17 cellular contexts compared by ENCODE assay signal in genomic region chr13:64130600-64130999, GRCh38.
"Had no signal": no experiment of that assay in that cellular context is flagged by ENCODE, and none has a peak within 500 bp of the region (broad histone marks: within the 10 kb centered on the region; RNA-seq: fewer than 3 reads in every experiment).

No MANE protein-coding gene starts in this region.

- H3K27me3 ChIP-seq: transverse colon had no signal

- DNase-seq: activated CD4-positive, alpha-beta T cell treated with anti-CD3 and anti-CD28 coated beads, Interleukin-2, amount 50 U/mL, for 1 hour; activated CD4-positive, CD25-positive, alpha-beta regulatory T cell; activated T-cell treated with anti-CD3 and anti-CD28 coated beads for 4 hours; amygdala; dermis blood vessel endothelial cell; immature natural killer cell; left colon; mammary epithelial cell; mucosa of descending colon; small intestine; transverse colon had no signal

- H3K4me1 ChIP-seq: transverse colon had no signal

- H3K4me1 Mint-ChIP-seq: brain; immature natural killer cell; stimulated activated effector memory CD8-positive, alpha-beta T cell treated with anti-CD3 and anti-CD28 coated beads, Interleukin-12 subunit alpha, Interleukin-12 subunit beta, amount 100 ng/mL, for 72 hours had no signal

- H3K9me3 ChIP-seq: transverse colon had no signal

- H3K27ac ChIP-seq: transverse colon had no signal

- H3K27me3 Mint-ChIP-seq: activated naive CD8-positive, alpha-beta T cell; brain had no signal

- H3K27ac Mint-ChIP-seq: activated naive CD8-positive, alpha-beta T cell; activated T-helper 2 cell treated with anti-CD3 and anti-CD28 coated beads, Interferon-gamma antibody, Interleukin-2, Interleukin-4, amounts not matched to agents 10 μg/mL and 5 μg/mL and 100 μg/mL, durations not matched to agents 14 hours and 24 hours and 36 hours; immature natural killer cell; nephron; stimulated activated effector memory CD8-positive, alpha-beta T cell treated with anti-CD3 and anti-CD28 coated beads, Interleukin-12 subunit alpha, Interleukin-12 subunit beta, amount 100 ng/mL, for 72 hours had no signal

- H3K36me3 Mint-ChIP-seq: activated naive CD8-positive, alpha-beta T cell; brain; immature natural killer cell; stimulated activated effector memory CD8-positive, alpha-beta T cell treated with anti-CD3 and anti-CD28 coated beads, Interleukin-12 subunit alpha, Interleukin-12 subunit beta, amount 100 ng/mL, for 72 hours had no signal

- H3K4me3 ChIP-seq: mucosa of descending colon, transverse colon had no signal

- H3K4me3 Mint-ChIP-seq: activated naive CD8-positive, alpha-beta T cell; brain; immature natural killer cell; nephron; stimulated activated effector memory CD8-positive, alpha-beta T cell treated with anti-CD3 and anti-CD28 coated beads, Interleukin-12 subunit alpha, Interleukin-12 subunit beta, amount 100 ng/mL, for 72 hours had no signal

- H3K36me3 ChIP-seq: transverse colon had no signal

- ATAC-seq: left colon, mucosa of descending colon, SK-N-SH treated with all-trans-retinoic acid at 6 μM for 48 hours had no signal
